In genomic region chr1:67307251-67308060, GRCh38 we compare ENCODE assay signal across 9 cellular contexts. TPM values are rescaled to one million over a fixed set of nuclear protein-coding genes. Genes with fewer than 3 reads are reported as not detected.
DNase-seq lines count a peak whose midpoint lies in the region; ATAC-seq and TF ChIP-seq lines count a peak whose summit lies in the region.
"Had no signal": no experiment of that assay in that cellular context is flagged by ENCODE, and none has a peak within 500 bp of the region (broad histone marks: within the 10 kb centered on the region; RNA-seq: fewer than 3 reads in every experiment).

TSS of gene IL12RB2 (plus strand) at chr1:67307873. CDS start at chr1:67320369, 12,496 bp downstream.

- H3K9me3 ChIP-seq in ectodermal cell (ENCODE audit: control insufficient read depth, low read length) (no peaks in the 10 kb centered on the region), thyroid gland (no peaks in the 10 kb centered on the region)

- H3K4me1 Mint-ChIP-seq in natural killer cell treated with Interleukin-12 subunit alpha and Interleukin-12 subunit beta and Interleukin-15 and Interleukin-18, amount 100 ng/mL, for 72 hours (ENCODE audit: low read depth in 2 of 2) = peaks cover 40 to 58% of the 10 kb centered on the region in 2 donors

- WGBS in ectodermal cell, 2 experiments = 4% methylated on average over 70 to 75 of the region's 75 CpGs
- 5% methylated on average over 27 to 35 of the region's 75 CpGs for WGBS in thyroid gland, 2 donors

- peak within 1 kb of the TSS; percentile 97 for H3K4me3 Mint-ChIP-seq in natural killer cell treated with Interleukin-12 subunit alpha and Interleukin-12 subunit beta and Interleukin-15 and Interleukin-18, amount 100 ng/mL, for 72 hours

- H3K4me3 ChIP-seq in ectodermal cell (ENCODE audit: insufficient read depth, low read depth, low read length) (peak within 1 kb of the TSS; percentile 39), thyroid gland (replicated peaks in 1 of 3) (peak within 1 kb of the TSS in 2 of 3 donors; percentile 13 to 17)

- TF ChIP-seq CTCF in thyroid gland (IDR thresholded peaks at IDR 0.05) = no peak

- H3K27ac Mint-ChIP-seq in natural killer cell treated with Interleukin-12 subunit alpha and Interleukin-12 subunit beta and Interleukin-15 and Interleukin-18, amount 100 ng/mL, for 72 hours = no peak within 1 kb of the TSS

- peak; percentile 68 for ATAC-seq in GM18511 (IDR thresholded peaks at IDR 0.05; ENCODE audit: unreplicated experiment)
- peak; percentile 50 for ATAC-seq in HG03520 (IDR thresholded peaks at IDR 0.05; ENCODE audit: unreplicated experiment)
- peak; percentile 84 to 90 for ATAC-seq in natural killer cell treated with Interleukin-12 subunit alpha and Interleukin-12 subunit beta and Interleukin-15 and Interleukin-18, amount 100 ng/mL, for 72 hours

- H3K27me3 Mint-ChIP-seq in natural killer cell treated with Interleukin-12 subunit alpha and Interleukin-12 subunit beta and Interleukin-15 and Interleukin-18, amount 100 ng/mL, for 72 hours = no peaks in the 10 kb centered on the region

- peak; percentile 29 to 36 for DNase-seq in activated CD4-positive, alpha-beta T cell treated with anti-CD3 and anti-CD28 coated beads for 4 hours
- DNase-seq in natural killer cell treated with Interleukin-12 subunit alpha and Interleukin-12 subunit beta and Interleukin-15 and Interleukin-18, amount 100 ng/mL, for 72 hours (ENCODE audit: low spot score) = peak; percentile 85
- DNase-seq in thyroid gland (peak; percentile 68), NCI-H2107 (lab: John Stamatoyannopoulos, UW) (no peak), amniotic stem cell (lab: John Stamatoyannopoulos, UW) (no peak)

- H3K36me3 Mint-ChIP-seq in natural killer cell treated with Interleukin-12 subunit alpha and Interleukin-12 subunit beta and Interleukin-15 and Interleukin-18, amount 100 ng/mL, for 72 hours = peaks cover 30% of the 10 kb centered on the region

- H3K27me3 ChIP-seq in ectodermal cell (ENCODE audit: control insufficient read depth, insufficient read depth, low read length, poor library complexity, severe bottlenecking) (peaks cover 28% of the 10 kb centered on the region), thyroid gland (no peaks in the 10 kb centered on the region)

- no peaks in the 10 kb centered on the region for H3K9me3 Mint-ChIP-seq in natural killer cell treated with Interleukin-12 subunit alpha and Interleukin-12 subunit beta and Interleukin-15 and Interleukin-18, amount 100 ng/mL, for 72 hours

- intact Hi-C loops in thyroid gland (cut with DNase I) = no loop called here

- H3K27ac ChIP-seq in ectodermal cell (ENCODE audit: insufficient read depth, low read depth, low read length, poor library complexity, severe bottlenecking) = no peak within 1 kb of the TSS
- no peak within 1 kb of the TSS for H3K27ac ChIP-seq in thyroid gland
- H3K27ac ChIP-seq: KMS-11 had no signal

- peak in 1 of 2 donors; percentile 20 for TF ChIP-seq POLR2A in thyroid gland (IDR thresholded peaks at IDR 0.05)

- H3K4me1 ChIP-seq in ectodermal cell (ENCODE audit: control insufficient read depth, insufficient read depth, low read length) = no peaks in the 10 kb centered on the region
- peaks cover 0 to 6% of the 10 kb centered on the region in 2 donors for H3K4me1 ChIP-seq in thyroid gland

- H3K36me3 ChIP-seq in ectodermal cell (ENCODE audit: control insufficient read depth, insufficient read depth, low read length) (no peaks in the 10 kb centered on the region), thyroid gland (no peaks in the 10 kb centered on the region)

RNA-seq across cellular contexts. Expression of gene IL12RB2, which starts in this region (rescaled TPM):
- polyA plus RNA-seq in ectodermal cell (2013, experiment 1 of 4) = 1.8 TPM
- 1.1 TPM for polyA plus RNA-seq in ectodermal cell (2013, experiment 2 of 4)
- polyA plus RNA-seq in ectodermal cell (2013, experiment 3 of 4) = 0.59 TPM
- 0.97 TPM for polyA plus RNA-seq in ectodermal cell (2013, experiment 4 of 4)
- total RNA-seq in natural killer cell treated with Interleukin-12 subunit alpha and Interleukin-12 subunit beta and Interleukin-15 and Interleukin-18, amount 100 ng/mL, for 72 hours = 100 to 1,000 TPM; 265 to 317 TPM
- 1 to 10 TPM in 1 of 4 donors, under 1 TPM in 3; 0.45 to 4.3 (median 0.93) TPM for total RNA-seq in thyroid gland

Comparison
In these comparisons a context has a peak if more than half of its experiments do, and no peak if none do; other contexts are left out.
1. RNA of gene IL12RB2 (total RNA-seq): 265 to 317 TPM in natural killer cell treated with Interleukin-12 subunit alpha and Interleukin-12 subunit beta and Interleukin-15 and Interleukin-18, amount 100 ng/mL, for 72 hours; 0.45 to 4.3 TPM in thyroid gland; every median in the first group is over 10 times any median in the second.
2. DNase-seq: peak in activated CD4-positive, alpha-beta T cell treated with anti-CD3 and anti-CD28 coated beads for 4 hours (2 of 2), natural killer cell treated with Interleukin-12 subunit alpha and Interleukin-12 subunit beta and Interleukin-15 and Interleukin-18, amount 100 ng/mL, for 72 hours (single experiment) and thyroid gland (2 of 2); none in NCI-H2107 (single experiment) and amniotic stem cell (single experiment).
3. Peak in every context shown above with its lines, with median percentiles within 50 percentile points of each other: ATAC-seq.